In genomic region chr16:53872248-53873221, GRCh38 we compare ENCODE assay signal across 1 cellular context.
TF ChIP-seq lines count a peak whose summit lies in the region.

No MANE protein-coding gene starts in this region.

TF ChIP-seq in IMR-90, 13 proteins besides CTCF, POLR2A, EP300 and RAD21 (continued from another document):
- TF ChIP-seq SMC3 (IDR thresholded peaks at IDR 0.05; ENCODE audit: low read depth, low read length) (no peak), RCOR1 (IDR thresholded peaks at IDR 0.05; ENCODE audit: insufficient replicate concordance, low read length) (no peak), CHD1 (IDR thresholded peaks at IDR 0.05; ENCODE audit: low read depth, low read length) (no peak)
- TF ChIP-seq, protein P1, sequence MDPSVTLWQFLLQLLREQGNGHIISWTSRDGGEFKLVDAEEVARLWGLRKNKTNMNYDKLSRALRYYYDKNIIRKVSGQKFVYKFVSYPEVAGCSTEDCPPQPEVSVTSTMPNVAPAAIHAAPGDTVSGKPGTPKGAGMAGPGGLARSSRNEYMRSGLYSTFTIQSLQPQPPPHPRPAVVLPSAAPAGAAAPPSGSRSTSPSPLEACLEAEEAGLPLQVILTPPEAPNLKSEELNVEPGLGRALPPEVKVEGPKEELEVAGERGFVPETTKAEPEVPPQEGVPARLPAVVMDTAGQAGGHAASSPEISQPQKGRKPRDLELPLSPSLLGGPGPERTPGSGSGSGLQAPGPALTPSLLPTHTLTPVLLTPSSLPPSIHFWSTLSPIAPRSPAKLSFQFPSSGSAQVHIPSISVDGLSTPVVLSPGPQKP (IDR thresholded peaks at IDR 0.05; ENCODE audit: borderline replicate concordance, low read depth, low read length), result no peak
TF ChIP-seq in IMR-90: peak in this region for 3.
